In the genomic region with DNA sequence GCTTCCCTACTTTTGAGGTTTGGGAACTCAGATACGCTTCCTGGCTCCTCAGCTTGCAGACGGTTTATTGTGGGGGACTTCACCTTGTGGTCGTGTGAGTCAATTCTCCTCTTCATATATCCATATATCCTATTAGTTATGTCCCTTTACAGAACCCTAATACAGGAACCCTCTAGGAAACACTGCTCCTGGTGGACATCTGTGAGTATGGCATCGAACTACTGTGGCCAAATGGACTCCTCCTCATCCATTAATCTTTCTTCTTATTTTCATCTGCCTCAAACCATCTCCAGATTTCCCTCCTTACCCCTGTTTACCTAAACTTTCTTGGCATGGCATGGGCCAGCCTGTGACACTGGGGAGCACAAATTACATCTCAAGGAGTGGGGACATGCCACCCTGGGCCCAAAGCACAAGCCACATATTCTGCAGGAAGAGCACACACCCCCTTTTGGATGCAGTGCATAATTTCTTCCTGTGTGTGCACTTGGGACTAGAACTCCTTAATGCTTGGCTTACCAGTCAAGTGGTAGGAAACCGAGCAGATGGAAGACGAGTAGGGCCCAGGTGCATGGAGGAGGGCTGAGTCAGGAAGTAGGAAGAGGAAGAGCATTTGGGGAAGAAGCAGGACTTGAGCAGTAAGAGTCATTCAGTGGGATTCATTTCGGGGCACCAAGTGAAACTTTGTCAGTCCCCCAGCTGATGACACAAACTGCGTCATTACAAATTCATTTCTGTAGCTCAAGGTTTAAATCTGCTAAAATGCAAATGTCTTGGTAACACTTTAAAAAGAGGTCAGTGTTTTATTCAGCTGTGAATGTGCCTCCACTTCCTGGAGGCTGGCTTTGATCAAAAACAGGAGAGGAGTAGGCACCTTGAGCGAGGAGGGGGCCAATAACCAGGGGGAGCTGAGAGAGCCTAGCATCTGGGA, we compare ENCODE assay signal across 8 cellular contexts.
DNase-seq lines count a peak whose midpoint lies in the region; ATAC-seq and TF ChIP-seq lines count a peak whose summit lies in the region.

No MANE protein-coding gene starts in this region.

- TF ChIP-seq POLR2A in lower leg skin (IDR thresholded peaks at IDR 0.05), result no peak

- H3K36me3 ChIP-seq in BLaER1 (no peaks in the 10 kb centered on the region), hepatocyte (replicated peaks; ENCODE audit: insufficient read depth, low read depth) (no peaks in the 10 kb centered on the region)

- peak; percentile 24 for DNase-seq in GM13976 (ENCODE audit: low spot score)
- DNase-seq in RWPE1 (ENCODE audit: low spot score), result peak; percentile 19
- no peak for DNase-seq in hepatocyte (ENCODE audit: low spot score)
- no peak for DNase-seq in lower leg skin (ENCODE audit: low spot score in 2 of 2)
- DNase-seq in NCI-H774 (lab: John Stamatoyannopoulos, UW), result no peak
- DNase-seq in activated effector memory CD4-positive, alpha-beta T cell treated with anti-CD3 and anti-CD28 coated beads, Interleukin-2, amount 50 U/mL, for 16 hours, result no peak

- no peaks in the 10 kb centered on the region for H3K79me2 ChIP-seq in hepatocyte

- TF ChIP-seq CTCF in GM13976 (IDR thresholded peaks at IDR 0.05; ENCODE audit: borderline replicate concordance, control extremely low read depth, extremely low read depth, insufficient read depth, missing control alignments) (peak; percentile 36), RWPE1 (conservative IDR thresholded peaks at IDR 0.05; ENCODE audit: low read depth) (peak; percentile 40), hepatocyte (IDR thresholded peaks at IDR 0.05; ENCODE audit: poor library complexity) (peak; percentile 31), lower leg skin (IDR thresholded peaks at IDR 0.05) (no peak)

- H3K4me1 ChIP-seq in BLaER1 (peaks cover 49% of the 10 kb centered on the region), hepatocyte (ENCODE audit: insufficient read depth) (no peaks in the 10 kb centered on the region)

- WGBS in hepatocyte (ENCODE audit: low lambda C conversion rate, missing lambda C conversion rate), result 86% methylated on average over 9 of the region's 9 CpGs
- WGBS in lower leg skin, 2 donors, result 73 to 79% methylated on average over 9 of the region's 9 CpGs

- CTCF ChIA-PET in RWPE1 (lab: Yijun Ruan, JAX), result no interaction called here

- H3K9me3 ChIP-seq in BLaER1 (peaks cover 29% of the 10 kb centered on the region), hepatocyte (ENCODE audit: low read depth) (no peaks in the 10 kb centered on the region)

- H4K20me1 ChIP-seq in BLaER1 (no peaks in the 10 kb centered on the region), hepatocyte (ENCODE audit: insufficient read depth, poor library complexity, severe bottlenecking) (no peaks in the 10 kb centered on the region)

- H3K4me2 ChIP-seq in BLaER1 (peak overlapping the region; percentile 86), hepatocyte (no peak overlapping the region)

- intact Hi-C loops in lower leg skin (cut with DNase I; ENCODE audit: low total_unique reads), result no loop called here

- ATAC-seq in GM18868 (IDR thresholded peaks at IDR 0.05; ENCODE audit: unreplicated experiment), result no peak

- POLR2A ChIA-PET in RWPE1 (lab: Yijun Ruan, JAX; ENCODE audit: low non-redundant PET), result no interaction called here

- in situ Hi-C loops in GM13976 (cut with MboI; ENCODE audit: low sequenced_read_pairs, unreplicated experiment), result no loop called here

- no peaks in the 10 kb centered on the region for H3K9me2 ChIP-seq in hepatocyte (replicated peaks; ENCODE audit: insufficient read depth)

- H2AFZ ChIP-seq in hepatocyte, result no peak overlapping the region

- no peak overlapping the region; the same call in 1 of the 2 replicates for H3K4me3 ChIP-seq in BLaER1
- no peak overlapping the region for H3K4me3 ChIP-seq in hepatocyte
- H3K4me3 ChIP-seq in lower leg skin (ENCODE audit: low read depth, poor library complexity, severe bottlenecking), result no peak overlapping the region

- H3K9ac ChIP-seq in BLaER1, result no peak overlapping the region

- H3K27me3 ChIP-seq in BLaER1 (no peaks in the 10 kb centered on the region), hepatocyte (no peaks in the 10 kb centered on the region)

- H3K27ac ChIP-seq in BLaER1, result peak overlapping the region; percentile 81
- no peak overlapping the region for H3K27ac ChIP-seq in RWPE1
- H3K27ac ChIP-seq in hepatocyte, result no peak overlapping the region

Comparison
In these comparisons a context has a peak if more than half of its experiments do, and no peak if none do; other contexts are left out.
1. DNase-seq: peak in GM13976 (single experiment) and RWPE1 (single experiment); none in hepatocyte (single experiment), lower leg skin (0 of 2), NCI-H774 (single experiment) and activated effector memory CD4-positive, alpha-beta T cell treated with anti-CD3 and anti-CD28 coated beads, Interleukin-2, amount 50 U/mL, for 16 hours (single experiment).
2. CTCF ChIP-seq: peak in GM13976 (single experiment), RWPE1 (single experiment) and hepatocyte (single experiment); none in lower leg skin (0 of 3).